In genomic region chr1:210328032-210328745, GRCh38 we compare ENCODE assay signal across 8 cellular contexts. TPM values are rescaled to one million over a fixed set of nuclear protein-coding genes. Genes with fewer than 3 reads are reported as not detected.
DNase-seq lines count a peak whose midpoint lies in the region; ATAC-seq, FAIRE-seq and TF ChIP-seq lines count a peak whose summit lies in the region.

No MANE protein-coding gene starts in this region.

- no peaks in the 10 kb centered on the region for H3K79me2 ChIP-seq in keratinocyte (ENCODE audit: control insufficient read depth, insufficient read depth, low read length)

- no peaks in the 10 kb centered on the region for H3K9me1 ChIP-seq in keratinocyte (ENCODE audit: control insufficient read depth, extremely low read depth, insufficient read depth, low read length)

- no peak for DNase-seq in stimulated activated naive CD8-positive, alpha-beta T cell treated with anti-CD3 and anti-CD28 coated beads, Interleukin-15, Interleukin-2, amounts not matched to agents 100 U/mL and 50 U/mL, for 24 hours
- no peak for DNase-seq in keratinocyte (ENCODE audit: low read depth, low spot score)
- no peak for DNase-seq in NCI-H2081 treated with DMSO at 0.1 percent for 48 hours (lab: John Stamatoyannopoulos, UW)
- DNase-seq in effector CD4-positive, alpha-beta T cell, result no peak

- H3K4me3 ChIP-seq in keratinocyte (ENCODE audit: control insufficient read depth in 2 of 3, extremely low read depth in 1 of 3, insufficient read depth in 2 of 3, low read depth in 1 of 3, low read length in 3 of 3) (peak overlapping the region; percentile 55 to 80 (median 80)), stomach smooth muscle (ENCODE audit: low read length in 2 of 2) (peak overlapping the region; percentile 79 to 81)

- H3K9ac ChIP-seq in keratinocyte (ENCODE audit: control insufficient read depth, extremely low read depth, insufficient read depth, low read length) (peak overlapping the region; percentile 88), stomach smooth muscle (ENCODE audit: low read length in 2 of 2) (peak overlapping the region; percentile 67 to 87)

- no peak for TF ChIP-seq CTCF in keratinocyte (optimal IDR thresholded peaks at IDR 0.05 in 1 of 3, IDR thresholded peaks at IDR 0.05 in 1 of 3, conservative IDR thresholded peaks at IDR 0.05 in 1 of 3; ENCODE audit: extremely low read depth in 1 of 3, insufficient read depth in 2 of 3, low read length in 3 of 3)

- H3K4me1 ChIP-seq in keratinocyte (ENCODE audit: control insufficient read depth, extremely low read depth, insufficient read depth, low read length) (peaks cover 30% of the 10 kb centered on the region), stomach smooth muscle (ENCODE audit: control insufficient read depth, insufficient read depth, low read length) (peaks cover 12% of the 10 kb centered on the region)

- ATAC-seq in stimulated activated naive CD8-positive, alpha-beta T cell treated with anti-CD3 and anti-CD28 coated beads, Interleukin-15, Interleukin-2, amounts not matched to agents 100 U/mL and 50 U/mL, for 24 hours, result no peak
- no peak for ATAC-seq in HG03097 (IDR thresholded peaks at IDR 0.05; ENCODE audit: low FRiP score, unreplicated experiment)

- dilution Hi-C loops in keratinocyte (cut with MboI; ENCODE audit: extremely low pct_ligation_motif_present, low sequenced_read_pairs), result loop anchor here (25.0 kb wide), 1 partner anchor 191 kb away; no protein-coding TSS in a partner anchor

- peak overlapping the region; percentile 90 for H3K4me3 Mint-ChIP-seq in stimulated activated naive CD8-positive, alpha-beta T cell treated with anti-CD3 and anti-CD28 coated beads, Interleukin-15, Interleukin-2, amounts not matched to agents 100 ng/mL and 50 ng/mL, for 24 hours

- H3K4me1 Mint-ChIP-seq in stimulated activated naive CD8-positive, alpha-beta T cell treated with anti-CD3 and anti-CD28 coated beads, Interleukin-15, Interleukin-2, amounts not matched to agents 100 ng/mL and 50 ng/mL, for 24 hours (ENCODE audit: low read depth), result peaks cover 36% of the 10 kb centered on the region

- peak overlapping the region; percentile 91 for H3K27ac ChIP-seq in angular gyrus (ENCODE audit: low read depth, low read length)
- H3K27ac ChIP-seq in keratinocyte (ENCODE audit: control insufficient read depth, insufficient read depth, low read length), result peak overlapping the region; percentile 77
- H3K27ac ChIP-seq in stomach smooth muscle (ENCODE audit: low read length), result peak overlapping the region; percentile 86

- H3K27me3 ChIP-seq in keratinocyte (ENCODE audit: control insufficient read depth, extremely low read depth, insufficient read depth, low read length) (no peaks in the 10 kb centered on the region), stomach smooth muscle (ENCODE audit: control insufficient read depth in 1 of 2, insufficient read depth in 2 of 2, low read length in 2 of 2) (no peaks in the 10 kb centered on the region)

- H3K36me3 ChIP-seq in keratinocyte (ENCODE audit: control insufficient read depth in 2 of 2, extremely low read depth in 1 of 2, insufficient read depth in 2 of 2, low read length in 2 of 2) (no peaks in the 10 kb centered on the region), stomach smooth muscle (ENCODE audit: control insufficient read depth in 2 of 2, insufficient read depth in 2 of 2, low read length in 2 of 2) (no peaks in the 10 kb centered on the region)

- H3K9me3 ChIP-seq in keratinocyte (ENCODE audit: control insufficient read depth, low read depth, low read length), result no peaks in the 10 kb centered on the region
- H3K9me3 ChIP-seq in stomach smooth muscle (ENCODE audit: control insufficient read depth in 2 of 2, low read length in 2 of 2), result peaks cover 0 to 3% of the 10 kb centered on the region in 2 donors

- peaks cover 11% of the 10 kb centered on the region for H3K27me3 Mint-ChIP-seq in stimulated activated naive CD8-positive, alpha-beta T cell treated with anti-CD3 and anti-CD28 coated beads, Interleukin-15, Interleukin-2, amounts not matched to agents 100 ng/mL and 50 ng/mL, for 24 hours

- H3K27ac Mint-ChIP-seq in stimulated activated naive CD8-positive, alpha-beta T cell treated with anti-CD3 and anti-CD28 coated beads, Interleukin-15, Interleukin-2, amounts not matched to agents 100 ng/mL and 50 ng/mL, for 24 hours, result peak overlapping the region; percentile 70

- peak overlapping the region; percentile 98 for H2AFZ ChIP-seq in keratinocyte (ENCODE audit: control insufficient read depth, low read length)

- no peaks in the 10 kb centered on the region for H3K36me3 Mint-ChIP-seq in stimulated activated naive CD8-positive, alpha-beta T cell treated with anti-CD3 and anti-CD28 coated beads, Interleukin-15, Interleukin-2, amounts not matched to agents 100 ng/mL and 50 ng/mL, for 24 hours (ENCODE audit: low read depth)

- peak overlapping the region; percentile 96 for H3K4me2 ChIP-seq in keratinocyte (ENCODE audit: control insufficient read depth, extremely low read depth, insufficient read depth, low read depth, low read length)

- H4K20me1 ChIP-seq in keratinocyte (ENCODE audit: control insufficient read depth, extremely low read depth, insufficient read depth, low read length), result no peaks in the 10 kb centered on the region

- FAIRE-seq in keratinocyte (lab: Jason Lieb, UNC), result peak; percentile 43

- H3K9me3 Mint-ChIP-seq in stimulated activated naive CD8-positive, alpha-beta T cell treated with anti-CD3 and anti-CD28 coated beads, Interleukin-15, Interleukin-2, amounts not matched to agents 100 ng/mL and 50 ng/mL, for 24 hours, result no peaks in the 10 kb centered on the region

RNA-seq across cellular contexts. Expression of gene HHAT, which starts 0.5 kb away (rescaled TPM):
- polyA plus RNA-seq in keratinocyte, result 3.4 to 4.7 TPM (median 3.8 TPM) in 3 replicates
- polyA plus RNA-seq in keratinocyte (2011; ENCODE audit: low read depth), result 0.70 TPM
- 4.3 and 4.6 TPM in 2 replicates for polyA plus RNA-seq in keratinocyte (2011; cell fraction: cytosol; rRNA removed)
- 6.8 and 7.2 TPM in 2 replicates for polyA plus RNA-seq in keratinocyte (2011; cell fraction: nucleus; rRNA removed)
- 1.4 and 4.8 TPM in 2 replicates for polyA plus RNA-seq in keratinocyte (2012; ENCODE audit: low replicate concordance)
- 5.4 to 9.4 TPM (median 6.2 TPM) in 3 replicates for polyA minus RNA-seq in keratinocyte
- polyA minus RNA-seq in keratinocyte (2011; cell fraction: cytosol; rRNA and poly(A)+ RNA removed), result 3.3 TPM
- 9.6 and 12.3 TPM in 2 replicates for polyA minus RNA-seq in keratinocyte (2011; cell fraction: nucleus; rRNA and poly(A)+ RNA removed)
